ENCODE assay signal across 19 cellular contexts in genomic region chr5:53613036-53613435, GRCh38. TPM values are rescaled to one million over a fixed set of nuclear protein-coding genes. Genes with fewer than 3 reads are reported as not detected.
A peak's percentile ranks its signal among the peaks of the same experiment; 100 is the strongest.
DNase-seq lines count a peak whose midpoint lies in the region; ATAC-seq and TF ChIP-seq lines count a peak whose summit lies in the region.
"Had no signal": no experiment of that assay in that cellular context is flagged by ENCODE, and none has a peak within 500 bp of the region (broad histone marks: within the 10 kb centered on the region; RNA-seq: fewer than 3 reads in every experiment).

No MANE protein-coding gene starts in this region.

- H3K9me3 Mint-ChIP-seq in nephron progenitor cell = no peaks in the 10 kb centered on the region
- H3K9me3 Mint-ChIP-seq: CD8-positive, alpha-beta T cell had no signal

- CTCF ChIA-PET in mammary epithelial cell (lab: Charles Lee; ENCODE audit: low non-redundant PET) = no interaction called here

- peaks cover 32% of the 10 kb centered on the region for H3K4me1 Mint-ChIP-seq in nephron progenitor cell

- TF ChIP-seq CTCF in nephron progenitor cell (IDR thresholded peaks at IDR 0.05) (no peak), mammary epithelial cell (conservative IDR thresholded peaks at IDR 0.05 in 1 of 2, IDR thresholded peaks at IDR 0.05 in 1 of 2; ENCODE audit: extremely low read depth in 1 of 2, insufficient read depth in 1 of 2, low read depth in 1 of 2, low read length in 2 of 2) (no peak)

- ATAC-seq in HG03354 (IDR thresholded peaks at IDR 0.05; ENCODE audit: poor library complexity, severe bottlenecking, unreplicated experiment) = no peak
- ATAC-seq: CD8-positive, alpha-beta T cell had no signal

- dilution Hi-C loops in mammary epithelial cell (cut with HindIII; ENCODE audit: low sequenced_read_pairs) = no loop called here

- 0 out of 2 replicates have a peak overlapping the region, but pooled peaks have one; percentile 2 for H3K4me3 ChIP-seq in HUES48 (ENCODE audit: low read depth, low read length)
- no peak overlapping the region for H3K4me3 ChIP-seq in iPS-18a (ENCODE audit: low read length)
- H3K4me3 ChIP-seq in mammary epithelial cell (replicated peaks in 1 of 3; ENCODE audit: insufficient read depth in 1 of 3, low read depth in 2 of 3, low read length in 3 of 3) = no peak overlapping the region
- H3K4me3 ChIP-seq: BLaER1 treated with 17β-estradiol and CSF1 and Interleukin-3, amounts not matched to agents 10 nM and 100 nM had no signal

- H4K20me1 ChIP-seq in mammary epithelial cell (ENCODE audit: insufficient read depth, low read length) = no peaks in the 10 kb centered on the region

- H3K4me1 ChIP-seq in HUES48 (ENCODE audit: control insufficient read depth, insufficient read depth, low read length) = peaks cover 44% of the 10 kb centered on the region
- H3K4me1 ChIP-seq in iPS-18a (ENCODE audit: control insufficient read depth, low read depth, low read length) = peaks cover 41% of the 10 kb centered on the region
- H3K4me1 ChIP-seq in mammary epithelial cell (ENCODE audit: insufficient read depth, low read length) = no peaks in the 10 kb centered on the region
- H3K4me1 ChIP-seq: BLaER1 treated with 17β-estradiol and CSF1 and Interleukin-3, amounts not matched to agents 10 nM and 100 nM had no signal

- peak; percentile 20 for DNase-seq in astrocyte of the hippocampus (ENCODE audit: low read depth, low spot score)
- no peak for DNase-seq in nephron progenitor cell
- no peak for DNase-seq in AML-193 (lab: John Stamatoyannopoulos, UW)
- no peak for DNase-seq in mammary epithelial cell
- no peak for DNase-seq in activated effector memory CD4-positive, alpha-beta T cell treated with Interleukin-2 at 50 U/mL for 16 hours
- DNase-seq: Calu3; CD8-positive, alpha-beta T cell; DMS53; EL; MV-4-11; NCI-H1694 treated with DMSO at 0.1 percent for 48 hours; NCI-H510A treated with DMSO at 0.1 percent for 48 hours; NCI-H774; SHP77 treated with DMSO at 0.1 percent for 48 hours had no signal

- H3K27me3 ChIP-seq in HUES48 (ENCODE audit: control insufficient read depth, insufficient read depth, low read length) (no peaks in the 10 kb centered on the region), iPS-18a (ENCODE audit: control insufficient read depth, insufficient read depth, low read length) (no peaks in the 10 kb centered on the region), mammary epithelial cell (ENCODE audit: insufficient read depth, low read length) (no peaks in the 10 kb centered on the region)
- H3K27me3 ChIP-seq: BLaER1 treated with 17β-estradiol and CSF1 and Interleukin-3, amounts not matched to agents 10 nM and 100 nM had no signal

- peaks cover 16% of the 10 kb centered on the region for H3K36me3 Mint-ChIP-seq in nephron progenitor cell (ENCODE audit: low read depth)

- intact Hi-C loops in mammary epithelial cell (cut with micrococcal nuclease) = no loop called here

- no peak overlapping the region for H3K4me2 ChIP-seq in mammary epithelial cell (ENCODE audit: insufficient read depth, low read depth, low read length)
- H3K4me2 ChIP-seq: BLaER1 treated with 17β-estradiol and CSF1 and Interleukin-3, amounts not matched to agents 10 nM and 100 nM; KMS-11 had no signal

- H3K79me2 ChIP-seq in mammary epithelial cell (ENCODE audit: insufficient read depth, low read length) = peaks cover 16% of the 10 kb centered on the region

- peak overlapping the region; percentile 1 for H3K4me3 Mint-ChIP-seq in nephron progenitor cell
- H3K4me3 Mint-ChIP-seq: CD8-positive, alpha-beta T cell had no signal

- in situ Hi-C loops in mammary epithelial cell (cut with MboI; ENCODE audit: low sequenced_read_pairs in 2 of 2) = no loop called here

- H3K27me3 Mint-ChIP-seq in nephron progenitor cell (ENCODE audit: low read depth, poor library complexity) = no peaks in the 10 kb centered on the region

- no peak overlapping the region for H2AFZ ChIP-seq in mammary epithelial cell (ENCODE audit: low read depth, low read length)

- H3K36me3 ChIP-seq in HUES48 (ENCODE audit: control insufficient read depth, insufficient read depth, low read length) = no peaks in the 10 kb centered on the region
- H3K36me3 ChIP-seq in iPS-18a (ENCODE audit: control insufficient read depth, low read depth, low read length) = peaks cover 6% of the 10 kb centered on the region
- H3K36me3 ChIP-seq in mammary epithelial cell (ENCODE audit: insufficient read depth, low read length) = peaks cover 4% of the 10 kb centered on the region

- 98% methylated on average over 3 of the region's 3 CpGs for WGBS in mammary epithelial cell (ENCODE audit: low coverage, missing lambda C conversion rate)

- H3K27ac Mint-ChIP-seq in nephron progenitor cell = peak overlapping the region; percentile 62
- H3K27ac Mint-ChIP-seq: CD8-positive, alpha-beta T cell had no signal

- no peaks in the 10 kb centered on the region for H3K9me3 ChIP-seq in HUES48 (ENCODE audit: control insufficient read depth, insufficient read depth, low read length)
- H3K9me3 ChIP-seq in iPS-18a (ENCODE audit: control insufficient read depth, low read depth, low read length) = no peaks in the 10 kb centered on the region
- no peaks in the 10 kb centered on the region for H3K9me3 ChIP-seq in mammary epithelial cell (replicated peaks; ENCODE audit: insufficient read depth, low read length)
- H3K9me3 ChIP-seq: BLaER1 treated with 17β-estradiol and CSF1 and Interleukin-3, amounts not matched to agents 10 nM and 100 nM had no signal

- no TSS peak for BruUV-seq in mammary epithelial cell (replicated peaks; lab: Mats Ljungman, UMichigan)

- H3K27ac ChIP-seq in HUES48 (ENCODE audit: low read depth, low read length) = peak overlapping the region; percentile 52
- peak overlapping the region; percentile 18 for H3K27ac ChIP-seq in iPS-18a (ENCODE audit: low read length)
- H3K27ac ChIP-seq in mammary epithelial cell (ENCODE audit: insufficient read depth, low read depth, low read length) = no peak overlapping the region
- H3K27ac ChIP-seq: BLaER1 treated with 17β-estradiol and CSF1 and Interleukin-3, amounts not matched to agents 10 nM and 100 nM; KMS-11 had no signal

- H3K9ac ChIP-seq in HUES48 (ENCODE audit: low read depth, low read length) = no peak overlapping the region
- no peak overlapping the region for H3K9ac ChIP-seq in iPS-18a (ENCODE audit: low read length)
- H3K9ac ChIP-seq in mammary epithelial cell (ENCODE audit: insufficient read depth, low read length) = no peak overlapping the region
- H3K9ac ChIP-seq: BLaER1 treated with 17β-estradiol and CSF1 and Interleukin-3, amounts not matched to agents 10 nM and 100 nM; KMS-11 had no signal

RNA-seq across cellular contexts. Expression of gene NDUFS4, which starts 52.6 kb away (rescaled TPM):
- 10 to 100 TPM; 55.2 to 95.3 TPM for total RNA-seq in mammary epithelial cell
- polyA plus RNA-seq in mammary epithelial cell = 81.2 TPM
- polyA minus RNA-seq in mammary epithelial cell = 62.5 TPM
